Comparison of ENCODE assay signal across 27 cellular contexts in genomic region chr14:48323655-48324054, GRCh38.
DNase-seq lines count a peak whose midpoint lies in the region; ATAC-seq, FAIRE-seq and TF ChIP-seq lines count a peak whose summit lies in the region.
"Had no signal": no experiment of that assay in that cellular context is flagged by ENCODE, and none has a peak within 500 bp of the region (broad histone marks: within the 10 kb centered on the region; RNA-seq: fewer than 3 reads in every experiment).

No MANE protein-coding gene starts in this region.

- H3K9ac ChIP-seq in mesenchymal stem cell (ENCODE audit: low read length), result no peak overlapping the region

- no peak overlapping the region for H2BK120ac ChIP-seq in mesenchymal stem cell (ENCODE audit: low read depth, low read length)

- ATAC-seq in stimulated activated naive CD8-positive, alpha-beta T cell treated with anti-CD3 and anti-CD28 coated beads, Interleukin-15, Interleukin-2, amounts not matched to agents 100 U/mL and 50 U/mL, for 24 hours, result no peak
- ATAC-seq in GM21515 (IDR thresholded peaks at IDR 0.05; ENCODE audit: unreplicated experiment) (no peak), natural killer cell (no peak)
- ATAC-seq: A549, gastroesophageal sphincter had no signal

- no peak overlapping the region for H3K27ac Mint-ChIP-seq in natural killer cell
- H3K27ac Mint-ChIP-seq: activated naive CD4-positive, alpha-beta T cell treated with anti-CD3 and anti-CD28 coated beads for 36 hours; naive B cell had no signal

- intact Hi-C loops in natural killer cell (cut with micrococcal nuclease), result no loop called here

- 4% methylated on average over 4 of the region's 7 CpGs for WGBS in mesenchymal stem cell

- H3K27me3 ChIP-seq in bronchial epithelial cell (ENCODE audit: control insufficient read depth, insufficient read depth, low read length), result no peaks in the 10 kb centered on the region
- no peaks in the 10 kb centered on the region for H3K27me3 ChIP-seq in mesenchymal stem cell (ENCODE audit: control insufficient read depth in 1 of 2, insufficient read depth in 1 of 2, low read length in 2 of 2)
- H3K27me3 ChIP-seq: BE2C, dorsolateral prefrontal cortex, gastroesophageal sphincter, stomach, tibial nerve had no signal

- H2BK5ac ChIP-seq in mesenchymal stem cell (ENCODE audit: low read depth, low read length, poor library complexity, severe bottlenecking), result no peak overlapping the region

- no peak overlapping the region for H2AK5ac ChIP-seq in mesenchymal stem cell (ENCODE audit: low read length, severe bottlenecking)

- no peak overlapping the region for H3K4me3 Mint-ChIP-seq in natural killer cell
- H3K4me3 Mint-ChIP-seq: activated naive CD4-positive, alpha-beta T cell treated with anti-CD3 and anti-CD28 coated beads for 36 hours; naive B cell had no signal

- no peak overlapping the region for H3K18ac ChIP-seq in mesenchymal stem cell (ENCODE audit: low read depth in 1 of 2, low read length in 2 of 2)

- no peak overlapping the region for H3K27ac ChIP-seq in mesenchymal stem cell (ENCODE audit: low read length, poor library complexity, severe bottlenecking)
- H3K27ac ChIP-seq: A549, dorsolateral prefrontal cortex, gastroesophageal sphincter, stomach, tibial nerve had no signal

- no peaks in the 10 kb centered on the region for H3K4me1 Mint-ChIP-seq in natural killer cell
- H3K4me1 Mint-ChIP-seq: naive B cell had no signal

- H3K27me3 Mint-ChIP-seq in natural killer cell (ENCODE audit: low read depth in 2 of 2), result no peaks in the 10 kb centered on the region
- H3K27me3 Mint-ChIP-seq: naive B cell had no signal

- H4K8ac ChIP-seq in mesenchymal stem cell (ENCODE audit: low read length), result no peak overlapping the region

- no peak overlapping the region for H4K91ac ChIP-seq in mesenchymal stem cell (ENCODE audit: low read length)

- no peak overlapping the region for H3K4ac ChIP-seq in mesenchymal stem cell (ENCODE audit: low read depth in 1 of 2, low read length in 2 of 2)

- H3K23ac ChIP-seq in mesenchymal stem cell (ENCODE audit: low read length in 2 of 2), result no peak overlapping the region

- no peaks in the 10 kb centered on the region for H3K36me3 Mint-ChIP-seq in natural killer cell
- H3K36me3 Mint-ChIP-seq: naive B cell had no signal

- no peak overlapping the region for H2BK15ac ChIP-seq in mesenchymal stem cell (ENCODE audit: low read depth, poor library complexity, severe bottlenecking)

- no peak for FAIRE-seq in bronchial epithelial cell (lab: Jason Lieb, UNC)
- FAIRE-seq: A549, endothelial cell of umbilical vein, GM12892, GM19239, kidney had no signal

- no peak overlapping the region for H3K4me2 ChIP-seq in mesenchymal stem cell (ENCODE audit: low read length, poor library complexity, severe bottlenecking)
- H3K4me2 ChIP-seq: A549 had no signal

- H3K4me3 ChIP-seq in bronchial epithelial cell (ENCODE audit: low read depth, low read length), result no peak overlapping the region
- no peak overlapping the region for H3K4me3 ChIP-seq in mesenchymal stem cell (ENCODE audit: insufficient read depth in 1 of 2, low read depth in 1 of 2, low read length in 2 of 2)
- H3K4me3 ChIP-seq: A549, gastroesophageal sphincter, stomach, tibial nerve had no signal

- no peaks in the 10 kb centered on the region for H3K79me1 ChIP-seq in mesenchymal stem cell (replicated peaks; ENCODE audit: low read length, poor library complexity, severe bottlenecking)

- H2AFZ ChIP-seq in mesenchymal stem cell (ENCODE audit: low read depth, low read length), result no peak overlapping the region

- no peaks in the 10 kb centered on the region for H3K9me3 ChIP-seq in mesenchymal stem cell (ENCODE audit: control insufficient read depth, low read length)
- H3K9me3 ChIP-seq: A549, BE2C, gastroesophageal sphincter, stomach had no signal

- no peak overlapping the region for H3K14ac ChIP-seq in mesenchymal stem cell (ENCODE audit: low read length in 2 of 2)

- no peak for TF ChIP-seq CTCF in bronchial epithelial cell (IDR thresholded peaks at IDR 0.05; ENCODE audit: insufficient read depth, low read length, severe bottlenecking)
- no peak for TF ChIP-seq CTCF in natural killer cell (IDR thresholded peaks at IDR 0.05)

- no peaks in the 10 kb centered on the region for H3K36me3 ChIP-seq in bronchial epithelial cell (ENCODE audit: control insufficient read depth, insufficient read depth, low read length)
- no peaks in the 10 kb centered on the region for H3K36me3 ChIP-seq in mesenchymal stem cell (ENCODE audit: control insufficient read depth in 1 of 2, insufficient read depth in 2 of 2, low read depth in 1 of 2, low read length in 2 of 2)
- H3K36me3 ChIP-seq: BE2C, gastroesophageal sphincter, stomach, tibial nerve had no signal

- peaks cover 12 to 26% of the 10 kb centered on the region in 2 donors for H3K9me3 Mint-ChIP-seq in natural killer cell
- H3K9me3 Mint-ChIP-seq: activated naive CD4-positive, alpha-beta T cell treated with anti-CD3 and anti-CD28 coated beads for 36 hours had no signal

- DNase-seq in Daoy (ENCODE audit: low read depth) (peak; percentile 6), RKO (ENCODE audit: low spot score) (peak; percentile 33), bronchial epithelial cell (ENCODE audit: low read depth) (peak; percentile 38), mesenchymal stem cell (peak; percentile 75), MV-4-11 (lab: John Stamatoyannopoulos, UW) (no peak), natural killer cell (no peak)
- DNase-seq in stimulated activated naive CD8-positive, alpha-beta T cell treated with anti-CD3 and anti-CD28 coated beads, Interleukin-15, Interleukin-2, amounts not matched to agents 100 U/mL and 50 U/mL, for 24 hours, result no peak
- DNase-seq: activated CD4-positive, alpha-beta T cell treated with anti-CD3 and anti-CD28 coated beads for 4 hours; activated naive CD4-positive, alpha-beta T cell treated with anti-CD3 and anti-CD28 coated beads for 36 hours; activated T-cell treated with anti-CD3 and anti-CD28 coated beads, Interleukin-2, amount 50 U/mL, for 48 hours; BE2C; DND-41; dorsolateral prefrontal cortex; kidney; naive B cell; NCI-H1417 treated with DMSO at 0.1 percent for 48 hours; NCI-H510A treated with DMSO at 0.1 percent for 48 hours; occipital lobe; stomach; SW 1271 had no signal

- no peaks in the 10 kb centered on the region for H3K4me1 ChIP-seq in mesenchymal stem cell (ENCODE audit: control insufficient read depth, insufficient read depth, low read depth, low read length)
- H3K4me1 ChIP-seq: A549, BE2C, gastroesophageal sphincter, stomach, tibial nerve had no signal

- no peak overlapping the region for H2BK12ac ChIP-seq in mesenchymal stem cell (ENCODE audit: low read length in 2 of 2)

Comparison
In these comparisons a context has a peak if more than half of its experiments do, and no peak if none do; other contexts are left out.
1. DNase-seq: peak in Daoy (single experiment), RKO (single experiment), bronchial epithelial cell (single experiment) and mesenchymal stem cell (single experiment); none in stimulated activated naive CD8-positive, alpha-beta T cell treated with anti-CD3 and anti-CD28 coated beads, Interleukin-15, Interleukin-2, amounts not matched to agents 100 U/mL and 50 U/mL, for 24 hours (single experiment), MV-4-11 (single experiment) and natural killer cell (single experiment).